In genomic region chr16:68992521-68992920, GRCh38 we compare ENCODE assay signal across 16 cellular contexts.
DNase-seq lines count a peak whose midpoint lies in the region; ATAC-seq, FAIRE-seq and TF ChIP-seq lines count a peak whose summit lies in the region.
"Had no signal": no experiment of that assay in that cellular context is flagged by ENCODE, and none has a peak within 500 bp of the region (broad histone marks: within the 10 kb centered on the region; RNA-seq: fewer than 3 reads in every experiment).

No MANE protein-coding gene starts in this region.

- H3K4me3 ChIP-seq in epithelial cell of esophagus (ENCODE audit: low read length), result no peak overlapping the region
- H3K4me3 ChIP-seq: skin epidermis had no signal

- TF ChIP-seq CTCF in epithelial cell of esophagus (IDR thresholded peaks at IDR 0.05; ENCODE audit: insufficient read depth, low read depth, low read length, missing control alignments), result no peak
- no peak for TF ChIP-seq CTCF in GM10266 (IDR thresholded peaks at IDR 0.05; ENCODE audit: control insufficient read depth, insufficient read depth, low read depth, missing control alignments)

- DNase-seq in DMS53 treated with DMSO at 0.1 percent for 48 hours (lab: John Stamatoyannopoulos, UW; ENCODE audit: unreplicated experiment) (peak; percentile 1), M059J (ENCODE audit: low read depth) (peak; percentile 79), epithelial cell of esophagus (ENCODE audit: low read depth) (peak; percentile 77), non-pigmented ciliary epithelial cell (ENCODE audit: low read depth) (peak; percentile 48), GM10266 (ENCODE audit: extremely low spot score) (no peak), NCI-H2227 treated with DMSO at 0.1 percent for 48 hours (lab: John Stamatoyannopoulos, UW) (no peak), GM19239 (ENCODE audit: insufficient read length, low spot score) (no peak)
- DNase-seq: activated CD4-positive, CD25-positive, alpha-beta regulatory T cell; activated T-cell treated with anti-CD3 and anti-CD28 coated beads, Interleukin-2, amount 50 U/mL, for 24 hours; islet precursor cell; naive B cell; SHP77 had no signal

- FAIRE-seq in GM19239 (lab: Jason Lieb, UNC), result no peak
- FAIRE-seq: GM12891 had no signal

- no peak for ATAC-seq in HG02571 (IDR thresholded peaks at IDR 0.05; ENCODE audit: unreplicated experiment)
- ATAC-seq: esophagus mucosa had no signal

Comparison
In these comparisons a context has a peak if more than half of its experiments do, and no peak if none do; other contexts are left out.
1. DNase-seq: peak in DMS53 treated with DMSO at 0.1 percent for 48 hours (single experiment), M059J (single experiment), epithelial cell of esophagus (single experiment) and non-pigmented ciliary epithelial cell (single experiment); none in GM10266 (single experiment), NCI-H2227 treated with DMSO at 0.1 percent for 48 hours (single experiment) and GM19239 (single experiment).